In genomic region chr17:80884811-80885210, GRCh38 we compare ENCODE assay signal across 19 cellular contexts.
DNase-seq lines count a peak whose midpoint lies in the region; ATAC-seq and TF ChIP-seq lines count a peak whose summit lies in the region.
"Had no signal": no experiment of that assay in that cellular context is flagged by ENCODE, and none has a peak within 500 bp of the region (broad histone marks: within the 10 kb centered on the region; RNA-seq: fewer than 3 reads in every experiment).

No MANE protein-coding gene starts in this region.

- H3K27ac ChIP-seq in right atrium auricular region: no peak overlapping the region
- no peak overlapping the region for H3K27ac ChIP-seq in lower lobe of right lung
- H3K27ac ChIP-seq: SJCRH30 had no signal

- H3K9me3 ChIP-seq in right atrium auricular region (no peaks in the 10 kb centered on the region), lower lobe of right lung (no peaks in the 10 kb centered on the region)
- H3K9me3 ChIP-seq: BE2C, SJCRH30 had no signal

- intact Hi-C loops in Right ventricle myocardium superior (cut with DNase I) (no loop called here), lower lobe of right lung (cut with DNase I) (no loop called here)
- intact Hi-C loops in dendritic cell treated with granulocyte-macrophage colony-stimulating factor and Interleukin-4, amounts not matched to agents 40 ng/mL and 50 ng/mL, for 4 days (cut with micrococcal nuclease): no loop called here

- H3K4me3 Mint-ChIP-seq in dendritic cell treated with granulocyte-macrophage colony-stimulating factor and Interleukin-4, amounts not matched to agents 40 ng/mL and 50 ng/mL, for 4 days: no peak overlapping the region
- H3K4me3 Mint-ChIP-seq: CD8-positive, alpha-beta T cell had no signal

- peaks cover 87% of the 10 kb centered on the region for H3K36me3 Mint-ChIP-seq in dendritic cell treated with granulocyte-macrophage colony-stimulating factor and Interleukin-4, amounts not matched to agents 40 ng/mL and 50 ng/mL, for 4 days (ENCODE audit: low read depth)

- H3K4me3 ChIP-seq in right atrium auricular region (no peak overlapping the region), lower lobe of right lung (no peak overlapping the region)
- H3K4me3 ChIP-seq: GM12878, SJCRH30 had no signal

- no peaks in the 10 kb centered on the region for H3K9me3 Mint-ChIP-seq in dendritic cell treated with granulocyte-macrophage colony-stimulating factor and Interleukin-4, amounts not matched to agents 40 ng/mL and 50 ng/mL, for 4 days
- H3K9me3 Mint-ChIP-seq: CD8-positive, alpha-beta T cell had no signal

- H3K36me3 ChIP-seq in right atrium auricular region (peaks cover 50% of the 10 kb centered on the region), lower lobe of right lung (peaks cover 78% of the 10 kb centered on the region)

- peak; percentile 27 for DNase-seq in Right ventricle myocardium superior
- DNase-seq in right atrium auricular region (ENCODE audit: low spot score): no peak
- peak; percentile 32 for DNase-seq in lower lobe of right lung
- no peak for DNase-seq in SHP77 treated with DMSO at 0.1 percent for 48 hours (lab: John Stamatoyannopoulos, UW)
- DNase-seq: Calu3; CD8-positive, alpha-beta T cell; DMS53; EL; KG1; NCI-H1105 treated with DMSO at 0.1 percent for 48 hours; NCI-H1694; NCI-H2081 treated with DMSO at 0.1 percent for 48 hours; NCI-H748 treated with DMSO at 0.1 percent for 48 hours; SJCRH30 had no signal

- peaks cover 63% of the 10 kb centered on the region for H3K4me1 Mint-ChIP-seq in dendritic cell treated with granulocyte-macrophage colony-stimulating factor and Interleukin-4, amounts not matched to agents 40 ng/mL and 50 ng/mL, for 4 days (ENCODE audit: low read depth)

- TF ChIP-seq CTCF in right atrium auricular region (IDR thresholded peaks at IDR 0.05): no peak
- TF ChIP-seq CTCF in lower lobe of right lung (IDR thresholded peaks at IDR 0.05): no peak

- no peaks in the 10 kb centered on the region for H3K27me3 ChIP-seq in right atrium auricular region
- H3K27me3 ChIP-seq in lower lobe of right lung (ENCODE audit: low read depth): no peaks in the 10 kb centered on the region
- H3K27me3 ChIP-seq: BE2C, SJCRH30 had no signal

- no peak for ATAC-seq in Right ventricle myocardium superior (ENCODE audit: poor library complexity)
- ATAC-seq in lower lobe of right lung: no peak
- no peak for ATAC-seq in GM18502 (IDR thresholded peaks at IDR 0.05; ENCODE audit: poor library complexity, unreplicated experiment)
- ATAC-seq in HG02798 (IDR thresholded peaks at IDR 0.05; ENCODE audit: poor library complexity, unreplicated experiment): no peak
- ATAC-seq: CD8-positive, alpha-beta T cell; GM12878 had no signal

- H3K4me1 ChIP-seq in right atrium auricular region: no peaks in the 10 kb centered on the region
- H3K4me1 ChIP-seq in lower lobe of right lung: no peaks in the 10 kb centered on the region
- H3K4me1 ChIP-seq: BE2C had no signal

- peak overlapping the region; percentile 34 for H3K27ac Mint-ChIP-seq in dendritic cell treated with granulocyte-macrophage colony-stimulating factor and Interleukin-4, amounts not matched to agents 40 ng/mL and 50 ng/mL, for 4 days
- H3K27ac Mint-ChIP-seq: CD8-positive, alpha-beta T cell had no signal

- H3K27me3 Mint-ChIP-seq in dendritic cell treated with granulocyte-macrophage colony-stimulating factor and Interleukin-4, amounts not matched to agents 40 ng/mL and 50 ng/mL, for 4 days: peaks cover 9% of the 10 kb centered on the region

Comparison
In these comparisons a context has a peak if more than half of its experiments do, and no peak if none do; other contexts are left out.
1. DNase-seq: peak in Right ventricle myocardium superior (single experiment) and lower lobe of right lung (single experiment); none in right atrium auricular region (single experiment) and SHP77 treated with DMSO at 0.1 percent for 48 hours (single experiment).